15 cellular contexts compared by ENCODE assay signal in the genomic region with DNA sequence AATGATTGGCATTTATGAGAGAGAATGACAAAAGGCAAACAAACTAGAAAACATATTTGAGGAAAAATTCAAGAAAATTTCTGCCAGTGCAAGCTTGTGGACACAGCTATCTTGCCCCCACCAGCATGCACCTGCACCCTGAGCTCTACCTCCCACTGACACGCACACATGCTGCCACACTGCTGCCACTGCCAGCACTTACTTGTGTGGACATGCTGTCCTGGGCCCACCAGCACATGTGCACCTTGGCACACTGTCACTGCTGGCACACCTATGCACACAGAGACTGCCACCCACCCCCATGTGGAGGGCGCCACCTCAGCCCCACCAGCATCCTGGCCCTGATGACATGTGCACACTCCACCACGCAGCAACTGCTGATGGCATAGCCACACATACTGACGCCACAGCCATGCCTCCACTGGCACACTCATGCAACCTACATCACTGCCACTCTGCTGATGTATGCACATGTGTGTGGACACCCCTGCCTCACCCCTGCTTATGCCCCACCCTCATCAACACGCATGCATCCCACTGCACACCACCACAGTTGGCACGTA.
DNase-seq lines count a peak whose midpoint lies in the region; ATAC-seq, FAIRE-seq and TF ChIP-seq lines count a peak whose summit lies in the region.
"Had no signal": no experiment of that assay in that cellular context is flagged by ENCODE, and none has a peak within 500 bp of the region (broad histone marks: within the 10 kb centered on the region; RNA-seq: fewer than 3 reads in every experiment).

No MANE protein-coding gene starts in this region.

- peak overlapping the region; percentile 59 for H3K27ac Mint-ChIP-seq in endodermal cell
- H3K27ac Mint-ChIP-seq in activated CD8-positive, alpha-beta T cell treated with anti-CD3 and anti-CD28 coated beads, Interleukin-2, amount 10 ng/mL, durations not matched to agents 7 days and 5 days: no peak overlapping the region
- H3K27ac Mint-ChIP-seq: B cell; CD4-positive, alpha-beta memory T cell; HFFc6 had no signal

- H3K4me2 ChIP-seq in neuronal stem cell (ENCODE audit: insufficient read depth, low read length, poor library complexity, severe bottlenecking): no peak overlapping the region

- H2BK120ac ChIP-seq in neuronal stem cell (ENCODE audit: low read depth, low read length): peak overlapping the region; percentile 37

- H3K27me3 Mint-ChIP-seq in endodermal cell (ENCODE audit: insufficient read depth): no peaks in the 10 kb centered on the region
- H3K27me3 Mint-ChIP-seq in activated CD8-positive, alpha-beta T cell treated with anti-CD3 and anti-CD28 coated beads, Interleukin-2, amount 10 ng/mL, durations not matched to agents 7 days and 5 days (ENCODE audit: low read depth): no peaks in the 10 kb centered on the region
- H3K27me3 Mint-ChIP-seq: CD4-positive, alpha-beta memory T cell had no signal

- no peak overlapping the region for H2BK15ac ChIP-seq in neuronal stem cell (ENCODE audit: low read length)

- intact Hi-C loops in vagina (cut with DNase I): no loop called here

- no peak overlapping the region for H3K4me3 ChIP-seq in endodermal cell (ENCODE audit: low read length)
- peak overlapping the region in 1 of 2 donors; percentile 70 for H3K4me3 ChIP-seq in neuronal stem cell (ENCODE audit: low read length in 2 of 2)
- no peak overlapping the region for H3K4me3 ChIP-seq in vagina

- H3K14ac ChIP-seq in neuronal stem cell (ENCODE audit: low read length): peak overlapping the region; percentile 49

- peaks cover 24% of the 10 kb centered on the region for H3K9me3 Mint-ChIP-seq in endodermal cell
- H3K9me3 Mint-ChIP-seq in activated CD8-positive, alpha-beta T cell treated with anti-CD3 and anti-CD28 coated beads, Interleukin-2, amount 10 ng/mL, durations not matched to agents 7 days and 5 days (ENCODE audit: insufficient read depth): peaks cover 43% of the 10 kb centered on the region

- no peak overlapping the region for H2BK12ac ChIP-seq in neuronal stem cell (ENCODE audit: low read length)

- DNase-seq in HTR-8/SVneo (ENCODE audit: insufficient read length, low spot score): no peak
- DNase-seq in endodermal cell: no peak
- no peak for DNase-seq in neuronal stem cell (ENCODE audit: low spot score)
- DNase-seq in urothelium cell line (ENCODE audit: low spot score): no peak
- no peak for DNase-seq in vagina (ENCODE audit: extremely low spot score in 2 of 2)
- DNase-seq in SW480 (ENCODE audit: low spot score): no peak
- no peak for DNase-seq in activated CD8-positive, alpha-beta T cell treated with anti-CD3 and anti-CD28 coated beads, Interleukin-2, amount 10 ng/mL, durations not matched to agents 7 days and 5 days
- DNase-seq: CD4-positive, alpha-beta memory T cell; DMS79; HCEC 1CT; HFFc6 had no signal

- H3K9ac ChIP-seq in endodermal cell (ENCODE audit: extremely low read depth, low read length, poor library complexity, severe bottlenecking) (no peak overlapping the region), neuronal stem cell (ENCODE audit: low read depth, low read length, poor library complexity) (peak overlapping the region; percentile 57)

- no peak for TF ChIP-seq CTCF in endodermal cell (conservative IDR thresholded peaks at IDR 0.05)
- TF ChIP-seq CTCF in vagina (IDR thresholded peaks at IDR 0.05): no peak

- H3K23ac ChIP-seq in neuronal stem cell (ENCODE audit: low read depth, low read length, poor library complexity): peak overlapping the region; percentile 68

- H3K4me1 ChIP-seq in endodermal cell (ENCODE audit: control insufficient read depth, insufficient read depth, low read length) (no peaks in the 10 kb centered on the region), neuronal stem cell (ENCODE audit: control insufficient read depth in 2 of 2, insufficient read depth in 1 of 2, low read depth in 1 of 2, low read length in 2 of 2) (peaks cover 0 to 3% of the 10 kb centered on the region in 2 donors), vagina (no peaks in the 10 kb centered on the region)

- H3K4me1 Mint-ChIP-seq in endodermal cell: peaks cover 21% of the 10 kb centered on the region
- no peaks in the 10 kb centered on the region for H3K4me1 Mint-ChIP-seq in activated CD8-positive, alpha-beta T cell treated with anti-CD3 and anti-CD28 coated beads, Interleukin-2, amount 10 ng/mL, durations not matched to agents 7 days and 5 days (ENCODE audit: low read depth)
- H3K4me1 Mint-ChIP-seq: B cell; CD4-positive, alpha-beta memory T cell had no signal

- no peak overlapping the region for H2AK5ac ChIP-seq in neuronal stem cell (ENCODE audit: low read depth, low read length)

- H3K27ac ChIP-seq in endodermal cell (ENCODE audit: low read depth, low read length): no peak overlapping the region
- H3K27ac ChIP-seq in neuronal stem cell (replicated peaks; ENCODE audit: low read length): no peak overlapping the region
- no peak overlapping the region for H3K27ac ChIP-seq in vagina
- H3K27ac ChIP-seq: C4-2B had no signal

- no peak overlapping the region for H2AFZ ChIP-seq in neuronal stem cell (ENCODE audit: low read length)

- H3K79me1 ChIP-seq in neuronal stem cell (ENCODE audit: low read depth, low read length): peaks cover 1% of the 10 kb centered on the region

- H3K18ac ChIP-seq in neuronal stem cell (ENCODE audit: low read length): peak overlapping the region; percentile 76

- no peak overlapping the region for H4K8ac ChIP-seq in neuronal stem cell (ENCODE audit: low read depth, low read length)

- CTCF ChIA-PET in activated CD8-positive, alpha-beta T cell treated with anti-CD3 and anti-CD28 coated beads, Interleukin-2, amount 10 ng/mL, durations not matched to agents 7 days and 5 days (lab: Charles Lee): no interaction called here

- whole genome bisulfite sequencing in endodermal cell (ENCODE audit: insufficient coverage in 1 of 2, insufficient read length in 1 of 2), 2 experiments: 91 to 96% methylated on average over 5 to 6 of the region's 6 CpGs
- no CpG with 5 or more reads among the region's 6 CpGs for WGBS in neuronal stem cell (ENCODE audit: extremely low coverage in 2 of 2, insufficient read length in 2 of 2, insufficient replicate concordance in 1 of 2), 2 donors

- H3K27me3 ChIP-seq in endodermal cell (ENCODE audit: control insufficient read depth, insufficient read depth, low read length, poor library complexity, severe bottlenecking): no peaks in the 10 kb centered on the region
- H3K27me3 ChIP-seq in neuronal stem cell (ENCODE audit: control insufficient read depth in 3 of 3, insufficient read depth in 3 of 3, low read depth in 1 of 3, low read length in 3 of 3): no peaks in the 10 kb centered on the region
- no peaks in the 10 kb centered on the region for H3K27me3 ChIP-seq in vagina

- peak overlapping the region; percentile 16 for H2BK5ac ChIP-seq in neuronal stem cell (ENCODE audit: low read length)

- H4K91ac ChIP-seq in neuronal stem cell (ENCODE audit: low read depth, low read length, poor library complexity): peak overlapping the region; percentile 53

- peak overlapping the region; percentile 77 for H3K4ac ChIP-seq in neuronal stem cell (ENCODE audit: low read length)

- peaks cover 2% of the 10 kb centered on the region for H3K36me3 Mint-ChIP-seq in endodermal cell (ENCODE audit: low read depth)
- no peaks in the 10 kb centered on the region for H3K36me3 Mint-ChIP-seq in activated CD8-positive, alpha-beta T cell treated with anti-CD3 and anti-CD28 coated beads, Interleukin-2, amount 10 ng/mL, durations not matched to agents 7 days and 5 days (ENCODE audit: low read depth)
- H3K36me3 Mint-ChIP-seq: CD4-positive, alpha-beta memory T cell had no signal

- peak; percentile 91 for FAIRE-seq in HTR-8/SVneo (lab: Jason Lieb, UNC)
- peak; percentile 82 for FAIRE-seq in urothelium cell line (lab: Jason Lieb, UNC)
- FAIRE-seq: GM12891, HepG2 had no signal

- H3K4me3 Mint-ChIP-seq in endodermal cell: no peak overlapping the region
- H3K4me3 Mint-ChIP-seq in activated CD8-positive, alpha-beta T cell treated with anti-CD3 and anti-CD28 coated beads, Interleukin-2, amount 10 ng/mL, durations not matched to agents 7 days and 5 days: no peak overlapping the region
- H3K4me3 Mint-ChIP-seq: B cell; CD4-positive, alpha-beta memory T cell; HFFc6 had no signal

- peaks cover 6% of the 10 kb centered on the region for H3K9me3 ChIP-seq in endodermal cell (ENCODE audit: control insufficient read depth, low read length)
- H3K9me3 ChIP-seq in neuronal stem cell (replicated peaks in 1 of 2; ENCODE audit: control insufficient read depth in 2 of 2, insufficient read depth in 1 of 2, low read depth in 1 of 2, low read length in 2 of 2): peaks cover 0 to 5% of the 10 kb centered on the region in 2 donors
- H3K9me3 ChIP-seq in vagina: no peaks in the 10 kb centered on the region

- TF ChIP-seq POLR2A in vagina (IDR thresholded peaks at IDR 0.05): no peak

- ATAC-seq in activated CD8-positive, alpha-beta T cell treated with anti-CD3 and anti-CD28 coated beads, Interleukin-2, amount 10 ng/mL, durations not matched to agents 7 days and 5 days: no peak
- ATAC-seq: HepG2 had no signal

- H3K36me3 ChIP-seq in endodermal cell (ENCODE audit: control insufficient read depth, insufficient read depth, low read length) (no peaks in the 10 kb centered on the region), neuronal stem cell (replicated peaks in 1 of 2; ENCODE audit: control insufficient read depth in 2 of 2, insufficient read depth in 2 of 2, low read length in 2 of 2) (no peaks in the 10 kb centered on the region), vagina (no peaks in the 10 kb centered on the region)

- POLR2A ChIA-PET in activated CD8-positive, alpha-beta T cell treated with anti-CD3 and anti-CD28 coated beads, Interleukin-2, amount 10 ng/mL, durations not matched to agents 7 days and 5 days (lab: Charles Lee): no interaction called here
